15 cellular contexts compared by ENCODE assay signal in genomic region chr20:5592165-5592564, GRCh38. TPM values are rescaled to one million over a fixed set of nuclear protein-coding genes. Genes with fewer than 3 reads are reported as not detected.
DNase-seq lines count a peak whose midpoint lies in the region; ATAC-seq, FAIRE-seq and TF ChIP-seq lines count a peak whose summit lies in the region.
"Had no signal": no experiment of that assay in that cellular context is flagged by ENCODE, and none has a peak within 500 bp of the region (broad histone marks: within the 10 kb centered on the region; RNA-seq: fewer than 3 reads in every experiment).

No MANE protein-coding gene starts in this region.

- peak; percentile 34 for FAIRE-seq in astrocyte (lab: Jason Lieb, UNC)

- H3K27me3 ChIP-seq in astrocyte (ENCODE audit: insufficient read depth, low read length) (no peaks in the 10 kb centered on the region), trophoblast cell (ENCODE audit: insufficient read depth, low read length) (no peaks in the 10 kb centered on the region)
- H3K27me3 ChIP-seq: right atrium auricular region had no signal

- no peak overlapping the region for H4K8ac ChIP-seq in trophoblast cell (ENCODE audit: low read depth, low read length)

- no peak overlapping the region for H2BK120ac ChIP-seq in trophoblast cell (ENCODE audit: insufficient read depth, low read length, poor library complexity)

- peaks cover 33% of the 10 kb centered on the region for H3K36me3 Mint-ChIP-seq in activated naive CD4-positive, alpha-beta T cell treated with anti-CD3 and anti-CD28 coated beads for 36 hours (ENCODE audit: low read depth)
- H3K36me3 Mint-ChIP-seq in astrocyte (ENCODE audit: low read depth, unreplicated experiment) (peaks cover 4% of the 10 kb centered on the region), HFFc6 (ENCODE audit: low read depth) (peaks cover 24% of the 10 kb centered on the region; the same call in 1 of the 2 replicates)

- H2AFZ ChIP-seq in astrocyte (ENCODE audit: low read depth, low read length), result no peak overlapping the region
- no peak overlapping the region for H2AFZ ChIP-seq in trophoblast cell (ENCODE audit: insufficient read depth, low read length, poor library complexity)

- CTCF ChIA-PET in activated naive CD4-positive, alpha-beta T cell treated with anti-CD3 and anti-CD28 coated beads for 36 hours (lab: Charles Lee), result interaction anchor here (0.6 to 1.4 kb wide), 4 partner anchors 11 to 53 kb away, joined by 3 to 6 read pairs (median 4); no protein-coding TSS in a partner anchor

- no peak overlapping the region for H4K91ac ChIP-seq in trophoblast cell (ENCODE audit: low read depth, low read length)

- intact Hi-C loops in activated naive CD4-positive, alpha-beta T cell treated with anti-CD3 and anti-CD28 coated beads for 36 hours (cut with micrococcal nuclease), result loop anchor here (5.0 kb wide), 1 partner anchor 465 kb away; the partner anchor contains the start of gene CDS2

- H3K27ac ChIP-seq in astrocyte (ENCODE audit: low read depth, low read length) (no peak overlapping the region), trophoblast cell (ENCODE audit: low read depth, low read length) (no peak overlapping the region)
- H3K27ac ChIP-seq: right atrium auricular region had no signal

- no peak overlapping the region for H3K4ac ChIP-seq in trophoblast cell (ENCODE audit: low read depth, low read length)

- H3K4me2 ChIP-seq in astrocyte (ENCODE audit: low read length), result no peak overlapping the region
- H3K4me2 ChIP-seq in trophoblast cell (ENCODE audit: low read length), result no peak overlapping the region

- H3K9me3 Mint-ChIP-seq in activated naive CD4-positive, alpha-beta T cell treated with anti-CD3 and anti-CD28 coated beads for 36 hours, result no peaks in the 10 kb centered on the region
- H3K9me3 Mint-ChIP-seq in astrocyte (ENCODE audit: unreplicated experiment) (no peaks in the 10 kb centered on the region), HFFc6 (no peaks in the 10 kb centered on the region)
- H3K9me3 Mint-ChIP-seq: endodermal cell, WTC11 had no signal

- H3K18ac ChIP-seq in trophoblast cell (ENCODE audit: low read length), result no peak overlapping the region

- H2BK5ac ChIP-seq in trophoblast cell (ENCODE audit: low read depth, low read length, poor library complexity), result no peak overlapping the region

- TF ChIP-seq CTCF in astrocyte (IDR thresholded peaks at IDR 0.05; ENCODE audit: insufficient read depth, low read depth, low read length) (no peak), HFFc6 (IDR thresholded peaks at IDR 0.05) (no peak)

- H3K4me1 ChIP-seq in astrocyte (ENCODE audit: insufficient read depth, low read length) (no peaks in the 10 kb centered on the region), trophoblast cell (ENCODE audit: control insufficient read depth in 1 of 2, insufficient read depth in 2 of 2, low read length in 2 of 2) (no peaks in the 10 kb centered on the region)
- H3K4me1 ChIP-seq: Caco-2 had no signal

- no peak for DNase-seq in activated naive CD4-positive, alpha-beta T cell treated with anti-CD3 and anti-CD28 coated beads for 36 hours
- no peak for DNase-seq in activated naive CD4-positive, alpha-beta T cell treated with anti-CD3 and anti-CD28 coated beads, Interleukin-2, amount 50 U/mL, for 16 hours
- DNase-seq in OCI-M1 (lab: John Stamatoyannopoulos, UW) (peak; percentile 28), astrocyte (ENCODE audit: low read depth) (no peak), trophoblast cell (no peak), HFFc6 (no peak)
- no peak for DNase-seq in stimulated activated naive CD8-positive, alpha-beta T cell treated with anti-CD3 and anti-CD28 coated beads, Interleukin-15, Interleukin-2, amounts not matched to agents 100 U/mL and 50 U/mL, for 24 hours
- DNase-seq: Caco-2, endodermal cell, NCI-H187 treated with DMSO at 0.1 percent for 48 hours, NCI-H446, substantia nigra had no signal

- no CpG with 5 or more reads among the region's 3 CpGs for WGBS in trophoblast cell (ENCODE audit: extremely low coverage, insufficient coverage, insufficient read length)

- H3K4me3 Mint-ChIP-seq in activated naive CD4-positive, alpha-beta T cell treated with anti-CD3 and anti-CD28 coated beads for 36 hours, result peak overlapping the region; percentile 34
- H3K4me3 Mint-ChIP-seq in astrocyte (ENCODE audit: unreplicated experiment) (no peak overlapping the region), HFFc6 (no peak overlapping the region)
- H3K4me3 Mint-ChIP-seq: endodermal cell, WTC11 had no signal

- H4K12ac ChIP-seq in trophoblast cell (ENCODE audit: low read depth, low read length), result no peak overlapping the region

- no peaks in the 10 kb centered on the region for H3K27me3 Mint-ChIP-seq in activated naive CD4-positive, alpha-beta T cell treated with anti-CD3 and anti-CD28 coated beads for 36 hours (ENCODE audit: low read depth)
- H3K27me3 Mint-ChIP-seq in astrocyte (ENCODE audit: low read depth, unreplicated experiment) (no peaks in the 10 kb centered on the region), HFFc6 (ENCODE audit: insufficient read depth) (no peaks in the 10 kb centered on the region)

- H2BK12ac ChIP-seq in trophoblast cell (ENCODE audit: low read length), result no peak overlapping the region

- no peak overlapping the region for H3K14ac ChIP-seq in trophoblast cell (ENCODE audit: low read length)

- peaks cover 18% of the 10 kb centered on the region for H3K79me2 ChIP-seq in astrocyte (ENCODE audit: insufficient read depth, low read length)
- H3K79me2 ChIP-seq in trophoblast cell (ENCODE audit: control insufficient read depth, insufficient read depth, low read length, poor library complexity), result no peaks in the 10 kb centered on the region

- H3K23ac ChIP-seq in trophoblast cell (ENCODE audit: low read length), result no peak overlapping the region

- H3K27ac Mint-ChIP-seq in activated naive CD4-positive, alpha-beta T cell treated with anti-CD3 and anti-CD28 coated beads for 36 hours, result peak overlapping the region; percentile 95
- no peak overlapping the region for H3K27ac Mint-ChIP-seq in astrocyte (ENCODE audit: unreplicated experiment)
- no peak overlapping the region for H3K27ac Mint-ChIP-seq in HFFc6
- H3K27ac Mint-ChIP-seq: endodermal cell, WTC11 had no signal

- no peak overlapping the region for H2AK5ac ChIP-seq in trophoblast cell (ENCODE audit: low read length)

- H3K79me1 ChIP-seq in trophoblast cell (ENCODE audit: low read length), result no peaks in the 10 kb centered on the region

- H3K4me3 ChIP-seq in astrocyte (ENCODE audit: insufficient read depth, low read depth, low read length) (no peak overlapping the region), trophoblast cell (ENCODE audit: low read depth, low read length) (no peak overlapping the region)
- H3K4me3 ChIP-seq: right atrium auricular region had no signal

- peak; percentile 37 for ATAC-seq in stimulated activated naive CD8-positive, alpha-beta T cell treated with anti-CD3 and anti-CD28 coated beads, Interleukin-15, Interleukin-2, amounts not matched to agents 100 U/mL and 50 U/mL, for 24 hours
- ATAC-seq in GM18867 (IDR thresholded peaks at IDR 0.05; ENCODE audit: unreplicated experiment), result no peak
- ATAC-seq: WTC11 had no signal

- H4K20me1 ChIP-seq in astrocyte (ENCODE audit: insufficient read depth, low read length), result peaks cover 29% of the 10 kb centered on the region

- H3K9me3 ChIP-seq in astrocyte (ENCODE audit: insufficient read depth, low read depth, low read length) (no peaks in the 10 kb centered on the region), trophoblast cell (ENCODE audit: insufficient read depth, low read depth, low read length) (no peaks in the 10 kb centered on the region)
- H3K9me3 ChIP-seq: Caco-2, right atrium auricular region had no signal

- H3K4me1 Mint-ChIP-seq in activated naive CD4-positive, alpha-beta T cell treated with anti-CD3 and anti-CD28 coated beads for 36 hours (ENCODE audit: low read depth), result peaks cover 75% of the 10 kb centered on the region
- H3K4me1 Mint-ChIP-seq in astrocyte (ENCODE audit: low read depth, unreplicated experiment), result no peaks in the 10 kb centered on the region
- no peaks in the 10 kb centered on the region for H3K4me1 Mint-ChIP-seq in HFFc6 (ENCODE audit: low read depth)

- H3K36me3 ChIP-seq in astrocyte (ENCODE audit: insufficient read depth, low read length) (peaks cover 21% of the 10 kb centered on the region), trophoblast cell (ENCODE audit: control insufficient read depth in 1 of 2, insufficient read depth in 2 of 2, low read length in 2 of 2) (peaks cover 5 to 7% of the 10 kb centered on the region in 2 experiments)

- H3K9ac ChIP-seq in astrocyte (ENCODE audit: low read length) (no peak overlapping the region), trophoblast cell (ENCODE audit: low read length) (no peak overlapping the region)

RNA-seq across cellular contexts. Expression of gene GPCPD1, which starts 18.6 kb away (rescaled TPM):
- 10 to 100 TPM; 25.7 to 32.3 TPM for total RNA-seq in activated naive CD4-positive, alpha-beta T cell treated with anti-CD3 and anti-CD28 coated beads for 36 hours
- 18.3 and 22.3 TPM in 2 replicates for total RNA-seq in astrocyte
- 7.4 and 8.0 TPM in 2 replicates for polyA plus RNA-seq in trophoblast cell (2013)
- total RNA-seq in HFFc6 (2021; fragmentation: NEBNext Ultra II Directional; extraction: Animal tissue kit (Norgen Biotek cat#: 25700)), result 10 to 100 TPM; 15.1 to 18.5 (median 16.4) TPM
